In genomic region chr13:38348890-38349289, GRCh38 we compare ENCODE assay signal across 8 cellular contexts. TPM values are rescaled to one million over a fixed set of nuclear protein-coding genes. Genes with fewer than 3 reads are reported as not detected.
A peak's percentile ranks its signal among the peaks of the same experiment; 100 is the strongest.
DNase-seq lines count a peak whose midpoint lies in the region; ATAC-seq and TF ChIP-seq lines count a peak whose summit lies in the region.

No MANE protein-coding gene starts in this region.

- intact Hi-C loops in CD8-positive, alpha-beta T cell (cut with DNase I, micrococcal nuclease), result loop anchor here (1.0 to 5.0 kb wide), 6 partner anchors 690 to 1530 kb away; partner anchors contain the start of genes SUPT20H (in 2 of the 2), ALG5 (in 1 of the 2), COG6 (in 1 of the 2) and EXOSC8 (in 1 of the 2)
- intact Hi-C loops in activated B cell treated with CpG ODN at 0.5 μM for 24 hours (cut with micrococcal nuclease) (loop anchor here (1.0 to 10.0 kb wide), 6 partner anchors 182 to 1530 kb away; partner anchors contain the start of genes COG6, EXOSC8, NHLRC3 and PROSER1), tibial artery (cut with DNase I; ENCODE audit: low total_unique reads) (no loop called here)

- CTCF ChIA-PET in CD8-positive, alpha-beta T cell (lab: Charles Lee), result interaction anchor here (0.9 kb wide), 1 partner anchor 16 kb away, joined by 3 read pairs; no protein-coding TSS in a partner anchor
- CTCF ChIA-PET in activated B cell treated with CpG ODN at 0.5 μM for 24 hours (lab: Charles Lee), result no interaction called here

- no peaks in the 10 kb centered on the region for H3K9me3 ChIP-seq in CD8-positive, alpha-beta T cell (ENCODE audit: low read length)
- no peaks in the 10 kb centered on the region for H3K9me3 ChIP-seq in tibial artery

- peak overlapping the region; percentile 99 for H3K27ac Mint-ChIP-seq in CD8-positive, alpha-beta T cell
- H3K27ac Mint-ChIP-seq in activated B cell treated with CpG ODN at 0.5 μM for 24 hours (peak overlapping the region; percentile 97), endothelial cell (ENCODE audit: unreplicated experiment) (peak overlapping the region; percentile 97)
- H3K27ac Mint-ChIP-seq in naive thymus-derived CD8-positive, alpha-beta T cell, result peak overlapping the region; percentile 97 to 99 (median 99)

- peaks cover 21% of the 10 kb centered on the region for H3K4me1 ChIP-seq in CD8-positive, alpha-beta T cell (ENCODE audit: insufficient read depth, low read length)
- peaks cover 0 to 24% (median 15%) of the 10 kb centered on the region in 4 donors for H3K4me1 ChIP-seq in tibial artery

- H3K9me3 Mint-ChIP-seq in CD8-positive, alpha-beta T cell, result no peaks in the 10 kb centered on the region
- H3K9me3 Mint-ChIP-seq in activated B cell treated with CpG ODN at 0.5 μM for 24 hours (no peaks in the 10 kb centered on the region), endothelial cell (ENCODE audit: unreplicated experiment) (no peaks in the 10 kb centered on the region)
- H3K9me3 Mint-ChIP-seq in naive thymus-derived CD8-positive, alpha-beta T cell, result no peaks in the 10 kb centered on the region

- peaks cover 42% of the 10 kb centered on the region for H3K4me1 Mint-ChIP-seq in CD8-positive, alpha-beta T cell (ENCODE audit: low read depth)
- H3K4me1 Mint-ChIP-seq in activated B cell treated with CpG ODN at 0.5 μM for 24 hours (peaks cover 33% of the 10 kb centered on the region), endothelial cell (ENCODE audit: unreplicated experiment) (peaks cover 24% of the 10 kb centered on the region)
- H3K4me1 Mint-ChIP-seq in naive thymus-derived CD8-positive, alpha-beta T cell, result peaks cover 18 to 48% (median 44%) of the 10 kb centered on the region in 4 donors

- POLR2A ChIA-PET in CD8-positive, alpha-beta T cell (lab: Charles Lee), result interaction anchor here (1.3 to 2.0 kb wide), 4 partner anchors 9 to 1349 kb away, joined by 3 to 15 read pairs (median 8); partner anchors contain the start of genes ALG5, NHLRC3 and PROSER1
- POLR2A ChIA-PET in activated B cell treated with CpG ODN at 0.5 μM for 24 hours (lab: Charles Lee), result interaction anchor here (0.6 to 2.0 kb wide), 6 partner anchors 8 to 1349 kb away, joined by 3 to 12 read pairs (median 6); partner anchors contain the start of genes EXOSC8, NHLRC3, PROSER1 and SUPT20H
- POLR2A ChIA-PET in naive thymus-derived CD8-positive, alpha-beta T cell (lab: Charles Lee), result interaction anchor here (0.9 to 1.7 kb wide), 4 partner anchors 688 to 1349 kb away, joined by 3 to 13 read pairs (median 5); partner anchors contain the start of genes ALG5, EXOSC8, PROSER1 and SUPT20H

- peak overlapping the region; percentile 85 for H3K27ac ChIP-seq in CD8-positive, alpha-beta T cell (ENCODE audit: low read depth, low read length)
- H3K27ac ChIP-seq in tibial artery, result peak overlapping the region; percentile 82 to 93

- H3K4me3 Mint-ChIP-seq in CD8-positive, alpha-beta T cell, result peak overlapping the region; percentile 99
- H3K4me3 Mint-ChIP-seq in activated B cell treated with CpG ODN at 0.5 μM for 24 hours (peak overlapping the region; percentile 98), endothelial cell (ENCODE audit: unreplicated experiment) (peak overlapping the region; percentile 100)
- H3K4me3 Mint-ChIP-seq in naive thymus-derived CD8-positive, alpha-beta T cell, result peak overlapping the region; percentile 93 to 100 (median 99)

- H3K4me3 ChIP-seq in CD8-positive, alpha-beta T cell (ENCODE audit: low read depth, low read length), result peak overlapping the region; percentile 82
- H3K4me3 ChIP-seq in tibial artery, result peak overlapping the region; percentile 67 to 90

- H3K27me3 ChIP-seq in CD8-positive, alpha-beta T cell (ENCODE audit: insufficient read depth, low read length), result no peaks in the 10 kb centered on the region
- H3K27me3 ChIP-seq in tibial artery, result no peaks in the 10 kb centered on the region

- H3K27me3 Mint-ChIP-seq in CD8-positive, alpha-beta T cell (ENCODE audit: low read depth), result no peaks in the 10 kb centered on the region
- H3K27me3 Mint-ChIP-seq in activated B cell treated with CpG ODN at 0.5 μM for 24 hours (no peaks in the 10 kb centered on the region), endothelial cell (ENCODE audit: unreplicated experiment) (peaks cover 2% of the 10 kb centered on the region)
- no peaks in the 10 kb centered on the region for H3K27me3 Mint-ChIP-seq in naive thymus-derived CD8-positive, alpha-beta T cell

- peak; percentile 16 for ATAC-seq in CD8-positive, alpha-beta T cell
- peak; percentile 12 for ATAC-seq in GM19438 (IDR thresholded peaks at IDR 0.05; ENCODE audit: low read depth, unreplicated experiment)
- ATAC-seq in HG03460 (IDR thresholded peaks at IDR 0.05; ENCODE audit: unreplicated experiment), result peak; percentile 13
- ATAC-seq in activated B cell treated with CpG ODN at 0.5 μM for 24 hours (ENCODE audit: low read depth), result no peak
- peak in 1 of 2 donors; percentile 8 for ATAC-seq in naive thymus-derived CD8-positive, alpha-beta T cell

- no peak for TF ChIP-seq CTCF in CD8-positive, alpha-beta T cell (IDR thresholded peaks at IDR 0.05)
- TF ChIP-seq CTCF in activated B cell treated with CpG ODN at 0.5 μM for 24 hours (IDR thresholded peaks at IDR 0.05) (no peak), endothelial cell (IDR thresholded peaks at IDR 0.05; ENCODE audit: unreplicated experiment) (no peak), tibial artery (IDR thresholded peaks at IDR 0.05) (no peak)

- DNase-seq in CD8-positive, alpha-beta T cell, result peak in 3 of 7 experiments; percentile 4 to 25 (median 10)
- DNase-seq in activated B cell treated with CpG ODN at 0.5 μM for 24 hours (no peak), endothelial cell (ENCODE audit: low spot score) (no peak), tibial artery (no peak), COLO668 (lab: John Stamatoyannopoulos, UW; ENCODE audit: unreplicated experiment) (no peak)
- DNase-seq in naive thymus-derived CD8-positive, alpha-beta T cell, result peak in 2 of 10 donors; percentile 0 to 59

- H3K36me3 ChIP-seq in CD8-positive, alpha-beta T cell (ENCODE audit: insufficient read depth, low read length), result no peaks in the 10 kb centered on the region
- H3K36me3 ChIP-seq in tibial artery, result peaks cover 0 to 3% (median 0%) of the 10 kb centered on the region in 3 donors

- peaks cover 27% of the 10 kb centered on the region for H3K36me3 Mint-ChIP-seq in CD8-positive, alpha-beta T cell
- H3K36me3 Mint-ChIP-seq in activated B cell treated with CpG ODN at 0.5 μM for 24 hours (ENCODE audit: low read depth), result peaks cover 25% of the 10 kb centered on the region
- H3K36me3 Mint-ChIP-seq in endothelial cell (ENCODE audit: low read depth, unreplicated experiment), result peaks cover 9% of the 10 kb centered on the region
- peaks cover 0 to 22% (median 0%) of the 10 kb centered on the region in 3 donors for H3K36me3 Mint-ChIP-seq in naive thymus-derived CD8-positive, alpha-beta T cell

RNA-seq across cellular contexts. Expression of gene UFM1, which starts 0.8 kb away (rescaled TPM):
- total RNA-seq in CD8-positive, alpha-beta T cell, result 10 to 100 TPM; 94.0 to 97.0 TPM
- total RNA-seq in activated B cell treated with CpG ODN at 0.5 μM for 24 hours (49.4 and 55.7 TPM in 2 replicates), endothelial cell (ENCODE audit: unreplicated experiment) (44.4 TPM)
- total RNA-seq in naive thymus-derived CD8-positive, alpha-beta T cell, result 10 to 100 TPM; 70.8 to 77.0 TPM
- polyA plus RNA-seq in naive thymus-derived CD8-positive, alpha-beta T cell, result 10 to 100 TPM; 50.0 to 59.0 (median 57.0) TPM
